2 cellular contexts compared by ENCODE assay signal in genomic region chr17:32310927-32311568, GRCh38.
A peak's percentile ranks its signal among the peaks of the same experiment; 100 is the strongest.
TF ChIP-seq lines count a peak whose summit lies in the region.

No MANE protein-coding gene starts in this region.

TF ChIP-seq in IMR-90, 13 proteins besides CTCF, POLR2A, EP300 and RAD21 (continued from another document):
- TF ChIP-seq USF2 (IDR thresholded peaks at IDR 0.05; ENCODE audit: low read depth, low read length) (no peak), MXI1 (IDR thresholded peaks at IDR 0.05; ENCODE audit: borderline replicate concordance, low read depth, low read length) (no peak), CHD1 (IDR thresholded peaks at IDR 0.05; ENCODE audit: low read depth, low read length) (no peak), FOS (IDR thresholded peaks at IDR 0.05; ENCODE audit: low read depth, low read length) (no peak), SMC3 (IDR thresholded peaks at IDR 0.05; ENCODE audit: low read depth, low read length) (no peak), NFE2L2 (IDR thresholded peaks at IDR 0.05; ENCODE audit: low read depth, low read length) (no peak), MAZ (IDR thresholded peaks at IDR 0.05; ENCODE audit: borderline replicate concordance, low read depth, low read length) (no peak), RCOR1 (IDR thresholded peaks at IDR 0.05; ENCODE audit: insufficient replicate concordance, low read length) (no peak), ELK1 (IDR thresholded peaks at IDR 0.05; ENCODE audit: borderline replicate concordance, low read depth, low read length) (no peak), CEBPB (IDR thresholded peaks at IDR 0.05; ENCODE audit: low read depth, low read length) (no peak), BHLHE40 (IDR thresholded peaks at IDR 0.05; ENCODE audit: low read depth, low read length) (no peak), RFX5 (IDR thresholded peaks at IDR 0.05; ENCODE audit: low read depth, low read length) (no peak)

TF ChIP-seq in SK-N-SH, 30 proteins besides CTCF, POLR2A, EP300 and RAD21 (continued from another document):
- TF ChIP-seq MXI1 (IDR thresholded peaks at IDR 0.05; ENCODE audit: low read depth, low read length) = peak; percentile 44; the same call in 1 of the 2 replicates
